Comparison of ENCODE assay signal across 10 cellular contexts in the genomic region with DNA sequence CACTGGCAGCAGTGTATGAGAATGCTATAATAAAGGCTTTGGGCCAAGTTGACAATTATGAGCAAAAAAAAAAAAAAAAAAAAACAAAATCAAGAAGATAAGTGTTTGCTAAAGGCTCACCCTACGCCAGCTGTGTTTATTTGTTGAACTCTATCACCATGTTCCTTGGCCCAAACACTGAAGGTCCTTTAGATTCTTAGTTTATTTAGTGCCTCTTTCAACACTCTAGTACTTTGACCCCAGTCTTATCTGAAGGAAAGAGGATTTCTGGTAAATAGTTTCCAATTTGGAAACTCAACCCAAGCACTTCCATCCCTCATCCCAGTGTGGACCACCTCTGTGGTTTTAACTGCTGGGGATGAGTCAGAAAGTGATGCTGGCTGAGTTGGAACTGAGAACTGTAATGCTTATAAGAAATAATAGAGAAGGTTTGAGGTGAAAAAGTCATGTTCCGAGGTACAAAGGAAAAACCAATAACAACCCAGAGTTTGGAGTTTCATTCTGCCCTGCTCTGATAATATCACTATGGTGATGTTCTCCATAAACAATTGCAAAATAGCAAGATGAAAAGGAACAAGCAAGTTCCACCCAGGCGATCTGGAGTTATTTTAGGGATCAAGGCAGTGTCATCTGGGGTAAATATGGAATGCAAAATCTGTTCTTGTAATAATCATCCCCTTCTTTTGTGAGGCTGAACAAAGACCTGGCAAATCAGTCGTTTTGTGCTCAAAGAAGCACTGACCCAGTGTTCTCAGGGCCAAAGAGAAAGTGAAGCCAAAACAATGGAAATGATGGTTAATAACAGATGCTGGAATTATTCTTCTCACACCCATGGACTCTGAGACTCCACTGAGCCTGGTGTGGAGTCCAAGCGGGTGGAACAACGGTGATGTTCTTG. TPM values are rescaled to one million over a fixed set of nuclear protein-coding genes. Genes with fewer than 3 reads are reported as not detected.
DNase-seq lines count a peak whose midpoint lies in the region; ATAC-seq, FAIRE-seq and TF ChIP-seq lines count a peak whose summit lies in the region.
"Had no signal": no experiment of that assay in that cellular context is flagged by ENCODE, and none has a peak within 500 bp of the region (broad histone marks: within the 10 kb centered on the region; RNA-seq: fewer than 3 reads in every experiment).

No MANE protein-coding gene starts in this region.

- H3K79me2 ChIP-seq in astrocyte (ENCODE audit: insufficient read depth, low read length) = no peaks in the 10 kb centered on the region

- DNase-seq in astrocyte (ENCODE audit: low read depth) (peak; percentile 96), left lobe of liver (ENCODE audit: low spot score) (no peak), suprapubic skin (ENCODE audit: low spot score in 2 of 2) (no peak), NCI-H82 (lab: John Stamatoyannopoulos, UW) (no peak), Calu3 (no peak)
- no peak for DNase-seq in activated CD4-positive, alpha-beta T cell treated with anti-CD3 and anti-CD28 coated beads, Interleukin-2, amount 50 U/mL, for 48 hours
- DNase-seq: NCI-H526 had no signal

- H3K9me3 Mint-ChIP-seq in IgD-negative memory B cell (no peaks in the 10 kb centered on the region), astrocyte (ENCODE audit: unreplicated experiment) (no peaks in the 10 kb centered on the region), Calu3 (ENCODE audit: low read depth, unreplicated experiment) (no peaks in the 10 kb centered on the region)

- peak overlapping the region; percentile 51 for H3K9ac ChIP-seq in astrocyte (ENCODE audit: low read length)

- no TSS peak for BruUV-seq in Calu3 (replicated peaks; lab: Mats Ljungman, UMichigan)

- peak; percentile 52 for ATAC-seq in left lobe of liver
- ATAC-seq in GM21381 (IDR thresholded peaks at IDR 0.05; ENCODE audit: unreplicated experiment) = no peak

- H3K4me3 ChIP-seq in astrocyte (ENCODE audit: insufficient read depth, low read depth, low read length) (no peak overlapping the region), suprapubic skin (no peak overlapping the region)

- TF ChIP-seq CTCF in astrocyte (IDR thresholded peaks at IDR 0.05; ENCODE audit: insufficient read depth, low read depth, low read length) = no peak
- TF ChIP-seq CTCF in suprapubic skin (IDR thresholded peaks at IDR 0.05) = no peak
- no peak for TF ChIP-seq CTCF in Calu3 (IDR thresholded peaks at IDR 0.05; ENCODE audit: unreplicated experiment)

- peak overlapping the region in 2 of 4 donors; percentile 59 to 82 for H3K4me3 Mint-ChIP-seq in IgD-negative memory B cell
- no peak overlapping the region for H3K4me3 Mint-ChIP-seq in astrocyte (ENCODE audit: unreplicated experiment)
- no peak overlapping the region for H3K4me3 Mint-ChIP-seq in Calu3 (ENCODE audit: low read depth, unreplicated experiment)
- H3K4me3 Mint-ChIP-seq: activated naive CD8-positive, alpha-beta T cell had no signal

- no peak for TF ChIP-seq EP300 in suprapubic skin (IDR thresholded peaks at IDR 0.05)

- 35% methylated on average over 6 of the region's 6 CpGs for WGBS in suprapubic skin

- H3K36me3 Mint-ChIP-seq in IgD-negative memory B cell (peaks cover 3% of the 10 kb centered on the region), astrocyte (ENCODE audit: low read depth, unreplicated experiment) (no peaks in the 10 kb centered on the region), Calu3 (ENCODE audit: insufficient read depth, unreplicated experiment) (peaks cover 4% of the 10 kb centered on the region)

- no peak overlapping the region for H2AFZ ChIP-seq in astrocyte (ENCODE audit: low read depth, low read length)

- H3K9me3 ChIP-seq in astrocyte (ENCODE audit: insufficient read depth, low read depth, low read length) (no peaks in the 10 kb centered on the region), suprapubic skin (no peaks in the 10 kb centered on the region)

- H3K4me1 ChIP-seq in astrocyte (ENCODE audit: insufficient read depth, low read length) (peaks cover 22% of the 10 kb centered on the region), suprapubic skin (peaks cover 25% of the 10 kb centered on the region)

- H3K27ac Mint-ChIP-seq in IgD-negative memory B cell (peak overlapping the region in 2 of 3 donors; percentile 37 to 43), astrocyte (ENCODE audit: unreplicated experiment) (no peak overlapping the region), Calu3 (ENCODE audit: unreplicated experiment) (no peak overlapping the region)
- H3K27ac Mint-ChIP-seq: activated naive CD8-positive, alpha-beta T cell had no signal

- H3K27ac ChIP-seq in astrocyte (ENCODE audit: low read depth, low read length) (peak overlapping the region; percentile 72), suprapubic skin (peak overlapping the region; percentile 85)

- H3K27me3 Mint-ChIP-seq in IgD-negative memory B cell = peaks cover 3% of the 10 kb centered on the region
- peaks cover 6% of the 10 kb centered on the region for H3K27me3 Mint-ChIP-seq in astrocyte (ENCODE audit: low read depth, unreplicated experiment)
- H3K27me3 Mint-ChIP-seq in Calu3 (ENCODE audit: unreplicated experiment) = no peaks in the 10 kb centered on the region
- H3K27me3 Mint-ChIP-seq: activated naive CD8-positive, alpha-beta T cell had no signal

- H3K36me3 ChIP-seq in astrocyte (ENCODE audit: insufficient read depth, low read length) (no peaks in the 10 kb centered on the region), suprapubic skin (no peaks in the 10 kb centered on the region)

- no peaks in the 10 kb centered on the region for H3K27me3 ChIP-seq in astrocyte (ENCODE audit: insufficient read depth, low read length)
- H3K27me3 ChIP-seq in suprapubic skin = no peaks in the 10 kb centered on the region

- no peak for TF ChIP-seq POLR2A in suprapubic skin (IDR thresholded peaks at IDR 0.05)

- peaks cover 28 to 31% (median 29%) of the 10 kb centered on the region in 3 donors for H3K4me1 Mint-ChIP-seq in IgD-negative memory B cell
- peaks cover 5% of the 10 kb centered on the region for H3K4me1 Mint-ChIP-seq in astrocyte (ENCODE audit: low read depth, unreplicated experiment)
- peaks cover 11% of the 10 kb centered on the region for H3K4me1 Mint-ChIP-seq in Calu3 (ENCODE audit: low read depth, unreplicated experiment)

- intact Hi-C loops in Calu3 (cut with micrococcal nuclease; ENCODE audit: unreplicated experiment) = no loop called here

- peak overlapping the region; percentile 57 for H3K4me2 ChIP-seq in astrocyte (ENCODE audit: low read length)

- no peak for FAIRE-seq in astrocyte (lab: Jason Lieb, UNC)

- H4K20me1 ChIP-seq in astrocyte (ENCODE audit: insufficient read depth, low read length) = no peaks in the 10 kb centered on the region

- CTCF ChIA-PET in Calu3 (lab: Charles Lee) = no interaction called here

RNA-seq across cellular contexts. Expression of a gene that starts 19.7 kb away (rescaled TPM):
- polyA plus RNA-seq in IgD-negative memory B cell = 419 TPM
- total RNA-seq in astrocyte (458 and 459 TPM in 2 replicates), left lobe of liver (91.4 TPM), suprapubic skin (100 to 1,000 TPM; 101 to 130 (median 126) TPM), Calu3 (2022) (198 and 207 TPM in 2 replicates)

Comparison
In these comparisons a context has a peak if more than half of its experiments do, and no peak if none do; other contexts are left out.
1. H3K27ac Mint-ChIP-seq: peak in IgD-negative memory B cell (2 of 3); none in astrocyte (single experiment) and Calu3 (single experiment).